Comparison of ENCODE assay signal across 21 cellular contexts in genomic region chr9:81190659-81191058, GRCh38.
"Had no signal": no experiment of that assay in that cellular context is flagged by ENCODE, and none has a peak within 500 bp of the region (broad histone marks: within the 10 kb centered on the region; RNA-seq: fewer than 3 reads in every experiment).

No MANE protein-coding gene starts in this region.

- H3K27me3 ChIP-seq: MG63 had no signal

- ATAC-seq: T-cell had no signal

- H3K27ac Mint-ChIP-seq: T-cell had no signal

- H3K4me2 ChIP-seq: SK-N-SH had no signal

- H3K4me3 Mint-ChIP-seq: T-cell had no signal

- H3K36me3 ChIP-seq: MG63 had no signal

- DNase-seq: KBM-7, MG63, MV-4-11, NCI-H1048, NCI-H1105, NCI-H1417 treated with DMSO at 0.1 percent for 48 hours, NCI-H146, NCI-H1694 treated with DMSO at 0.1 percent for 48 hours, NCI-H1930, NCI-H2081, NCI-H2107, NCI-H345, NCI-H446 treated with DMSO at 0.1 percent for 48 hours, NCI-H524 treated with DMSO at 0.1 percent for 48 hours, NCI-H69, NCI-H774, RPMI8226, SHP77, SK-N-SH, SW 1271, T-cell had no signal

- H3K36me3 Mint-ChIP-seq: T-cell had no signal

- H3K9me3 ChIP-seq: SK-N-SH had no signal

- H3K4me1 Mint-ChIP-seq: T-cell had no signal

- H3K4me3 ChIP-seq: MG63 had no signal

- H3K9ac ChIP-seq: SK-N-SH had no signal
